In genomic region chr9:137176302-137177182, GRCh38 we compare ENCODE assay signal across 8 cellular contexts. TPM values are rescaled to one million over a fixed set of nuclear protein-coding genes. Genes with fewer than 3 reads are reported as not detected.
DNase-seq lines count a peak whose midpoint lies in the region; ATAC-seq, FAIRE-seq and TF ChIP-seq lines count a peak whose summit lies in the region.

No MANE protein-coding gene starts in this region.

- BruUV-seq in K562 (replicated peaks; lab: Mats Ljungman, UMichigan): no TSS peak

- H3K9me3 ChIP-seq in K562 (replicated peaks; ENCODE audit: control insufficient read depth, insufficient read depth, low read depth, low read length): no peaks in the 10 kb centered on the region
- no peaks in the 10 kb centered on the region for H3K9me3 ChIP-seq in lower lobe of right lung

- H3K27ac ChIP-seq in K562 (ENCODE audit: extremely low read depth, low read depth, low read length) (no peak overlapping the region), lower lobe of right lung (no peak overlapping the region)

- 37% methylated on average over 17 of the region's 17 CpGs for WGBS in K562 (ENCODE audit: insufficient coverage, low coverage, missing lambda C conversion rate)

- peak; percentile 73 to 82 (median 82) for TF ChIP-seq CTCF in K562 (IDR thresholded peaks at IDR 0.05 in 2 of 3, conservative IDR thresholded peaks at IDR 0.05 in 1 of 3; ENCODE audit: insufficient read depth in 2 of 3, low read depth in 1 of 3, low read length in 3 of 3)
- peak; percentile 40 for TF ChIP-seq CTCF in lower lobe of right lung (IDR thresholded peaks at IDR 0.05)

- H3K36me3 ChIP-seq in K562 (ENCODE audit: control insufficient read depth, insufficient read depth, low read length) (peaks cover 32% of the 10 kb centered on the region; the same call in 1 of the 3 replicates), lower lobe of right lung (peaks cover 44% of the 10 kb centered on the region)

- intact Hi-C loops in K562 (cut with micrococcal nuclease) (no loop called here), lower lobe of right lung (cut with DNase I) (no loop called here)

- TF ChIP-seq POLR2A in K562 (conservative IDR thresholded peaks at IDR 0.05): no peak

- no peaks in the 10 kb centered on the region for H3K79me2 ChIP-seq in K562 (ENCODE audit: control insufficient read depth, insufficient read depth, low read length)

- no peaks in the 10 kb centered on the region for H3K9me1 ChIP-seq in K562 (ENCODE audit: control insufficient read depth, insufficient read depth, low read length)

- TF ChIP-seq RAD21 in K562 (CRISPR knock-in tag; conservative IDR thresholded peaks at IDR 0.05 in 1 of 2, IDR thresholded peaks at IDR 0.05 in 1 of 2): peak; percentile 12 to 56; a peak in 2 of 4 replicates

- no peak overlapping the region for H2AFZ ChIP-seq in K562 (ENCODE audit: low read depth, low read length)

- peak; percentile 88 for FAIRE-seq in K562 (lab: Jason Lieb, UNC)

- H3K4me2 ChIP-seq in K562 (ENCODE audit: insufficient read depth, low read length): no peak overlapping the region

- ATAC-seq in K562: peak; percentile 88
- ATAC-seq in lower lobe of right lung: no peak
- ATAC-seq in GM21447 (IDR thresholded peaks at IDR 0.05; ENCODE audit: unreplicated experiment): no peak
- ATAC-seq in GM18502 (IDR thresholded peaks at IDR 0.05; ENCODE audit: poor library complexity, unreplicated experiment): no peak
- no peak for ATAC-seq in GM21526 (IDR thresholded peaks at IDR 0.05; ENCODE audit: low FRiP score, unreplicated experiment)

- H3K27me3 ChIP-seq in K562 (ENCODE audit: control insufficient read depth in 2 of 2, insufficient read depth in 2 of 2, low read length in 2 of 2) (no peaks in the 10 kb centered on the region), lower lobe of right lung (ENCODE audit: low read depth) (peaks cover 9% of the 10 kb centered on the region)

- DNase-seq in stimulated activated CD4-positive, alpha-beta T cell treated with anti-CD3 and anti-CD28 coated beads, Interleukin-4, amount 100 ng/mL, for 24 hours: peak; percentile 22
- no peak for DNase-seq in stimulated activated CD4-positive, alpha-beta T cell treated with anti-CD3 and anti-CD28 coated beads, Interleukin-2, amount 100 ng/mL, for 48 hours
- DNase-seq in NCI-H1105 (lab: John Stamatoyannopoulos, UW): peak; percentile 43
- peak; percentile 49 to 73 (median 62) for DNase-seq in K562 (ENCODE audit: extremely low read depth in 1 of 4, low spot score in 3 of 4)
- no peak for DNase-seq in lower lobe of right lung

- 0 out of 2 replicates have a peak, but pooled peaks cover 5% of the 10 kb centered on the region for H4K20me1 ChIP-seq in K562 (replicated peaks; ENCODE audit: control insufficient read depth, insufficient read depth, low read length)

- in situ Hi-C loops in K562 (cut with MboI): no loop called here

- TF ChIP-seq EP300 in K562 (IDR thresholded peaks at IDR 0.05; ENCODE audit: low read length): no peak

- CTCF ChIA-PET in K562 (lab: Yijun Ruan, JAX; ENCODE audit: low intra/inter-chr PET ratio): no interaction called here

- no peak overlapping the region for H3K9ac ChIP-seq in K562 (ENCODE audit: insufficient read depth in 1 of 2, low read depth in 2 of 2, low read length in 2 of 2)

- H3K4me1 ChIP-seq in K562 (replicated peaks in 1 of 2; ENCODE audit: control insufficient read depth in 2 of 2, insufficient read depth in 2 of 2, low read length in 2 of 2): peaks cover 3 to 81% of the 10 kb centered on the region in 2 experiments; a peak in 3 of 5 replicates
- H3K4me1 ChIP-seq in lower lobe of right lung: peaks cover 6% of the 10 kb centered on the region

- POLR2A ChIA-PET in K562 (lab: Yijun Ruan, JAX): interaction anchor here (0.6 to 1.9 kb wide), 13 partner anchors 10 to 132 kb away, joined by 3 to 13 read pairs (median 4); partner anchors contain the start of genes ANAPC2, MAN1B1, SSNA1 and TPRN

- H3K4me3 ChIP-seq in K562 (no peak overlapping the region), lower lobe of right lung (no peak overlapping the region)

RNA-seq across cellular contexts. Expression of gene TMEM210, which starts 4.7 kb away (rescaled TPM):
- not detected in 2 replicates for total RNA-seq in K562 (2011; cell fraction: chromatin; rRNA removed; ENCODE audit: low replicate concordance)
- total RNA-seq in K562 (2011; cell fraction: nucleolus; rRNA removed): not detected in 2 replicates
- not detected in 2 replicates for total RNA-seq in K562 (2011; cell fraction: nucleoplasm; rRNA removed)
- total RNA-seq in K562 (2014; rRNA removed): not detected in 2 replicates
- total RNA-seq in K562 (2014; rRNA removed; fragmentation: Illumina TruSeq; extraction: Trizol): not detected in 2 replicates
- total RNA-seq in K562 (2015; rRNA removed; fragmentation: Illumina TruSeq; extraction: Trizol): not detected in 2 replicates
- not detected in 2 replicates for total RNA-seq in K562 (2021)
- polyA plus RNA-seq in K562 (2011; rRNA removed): not detected in 2 replicates
- polyA plus RNA-seq in K562 (2011; cell fraction: cytosol; rRNA removed): not detected in 2 replicates
- not detected in 2 replicates for polyA plus RNA-seq in K562 (2011; cell fraction: nucleus; rRNA removed)
- polyA plus RNA-seq in K562 (2012): not detected in 2 replicates
- not detected in 2 replicates for polyA plus RNA-seq in K562 (2014; fragmentation: Illumina TruSeq; extraction: Trizol)
- polyA plus RNA-seq in K562 (2014; fragmentation: Nextera tagmentation; extraction: Ambion mirVana): not detected
- not detected in 2 replicates for polyA plus RNA-seq in K562 (2014; rRNA removed)
- not detected in 2 replicates for polyA minus RNA-seq in K562 (2011; rRNA and poly(A)+ RNA removed)
- not detected in 2 replicates for polyA minus RNA-seq in K562 (2011; cell fraction: cytosol; rRNA and poly(A)+ RNA removed)
- polyA minus RNA-seq in K562 (2011; cell fraction: nucleus; rRNA and poly(A)+ RNA removed): not detected in 2 replicates
- not detected for total RNA-seq in lower lobe of right lung

RNA-seq across cellular contexts. Expression of gene LRRC26, which starts 6.7 kb away (rescaled TPM):
- not detected in 2 replicates for total RNA-seq in K562 (2011; cell fraction: chromatin; rRNA removed; ENCODE audit: low replicate concordance)
- total RNA-seq in K562 (2011; cell fraction: nucleolus; rRNA removed): not detected in 2 replicates
- not detected in 2 replicates for total RNA-seq in K562 (2011; cell fraction: nucleoplasm; rRNA removed)
- total RNA-seq in K562 (2014; rRNA removed) (not detected in 2 replicates), K562 (2014; rRNA removed; fragmentation: Illumina TruSeq; extraction: Trizol) (not detected in 2 replicates), K562 (2015; rRNA removed; fragmentation: Illumina TruSeq; extraction: Trizol) (not detected in 2 replicates), K562 (2021) (not detected in 2 replicates), lower lobe of right lung (1.0 TPM)
- polyA plus RNA-seq in K562 (2011; rRNA removed) (not detected in 2 replicates), K562 (2014; fragmentation: Illumina TruSeq; extraction: Trizol) (not detected in 2 replicates), K562 (2014; fragmentation: Nextera tagmentation; extraction: Ambion mirVana) (not detected), K562 (2014; rRNA removed) (not detected in 2 replicates)
- 0.06 TPM in 1 of 2 replicates, not detected in the other for polyA plus RNA-seq in K562 (2011; cell fraction: cytosol; rRNA removed)
- polyA plus RNA-seq in K562 (2011; cell fraction: nucleus; rRNA removed): not detected in 2 replicates
- not detected in 2 replicates for polyA plus RNA-seq in K562 (2012)
- not detected in 2 replicates for polyA minus RNA-seq in K562 (2011; rRNA and poly(A)+ RNA removed)
- not detected in 2 replicates for polyA minus RNA-seq in K562 (2011; cell fraction: cytosol; rRNA and poly(A)+ RNA removed)
- polyA minus RNA-seq in K562 (2011; cell fraction: nucleus; rRNA and poly(A)+ RNA removed): not detected in 2 replicates

RNA-seq across cellular contexts. Expression of gene ANAPC2, which starts 11.8 kb away (rescaled TPM):
- total RNA-seq in K562 (2011; cell fraction: chromatin; rRNA removed; ENCODE audit: low replicate concordance): 116 and 279 TPM in 2 replicates
- 160 and 161 TPM in 2 replicates for total RNA-seq in K562 (2011; cell fraction: nucleolus; rRNA removed)
- 110 and 125 TPM in 2 replicates for total RNA-seq in K562 (2011; cell fraction: nucleoplasm; rRNA removed)
- total RNA-seq in K562 (2014; rRNA removed) (19.8 and 23.4 TPM in 2 replicates), K562 (2014; rRNA removed; fragmentation: Illumina TruSeq; extraction: Trizol) (5.8 and 8.0 TPM in 2 replicates), K562 (2015; rRNA removed; fragmentation: Illumina TruSeq; extraction: Trizol) (16.4 and 17.5 TPM in 2 replicates), K562 (2021) (50.7 and 56.5 TPM in 2 replicates), lower lobe of right lung (58.2 TPM)
- polyA plus RNA-seq in K562 (2011; rRNA removed) (17.7 and 22.1 TPM in 2 replicates), K562 (2014; fragmentation: Illumina TruSeq; extraction: Trizol) (10.1 and 19.3 TPM in 2 replicates), K562 (2014; fragmentation: Nextera tagmentation; extraction: Ambion mirVana) (under 1 TPM in 1 of 2 experiments, not detected in 1; 0.11 TPM), K562 (2014; rRNA removed) (41.6 and 46.1 TPM in 2 replicates)
- polyA plus RNA-seq in K562 (2011; cell fraction: cytosol; rRNA removed): 11.1 and 24.4 TPM in 2 replicates
- polyA plus RNA-seq in K562 (2011; cell fraction: nucleus; rRNA removed): 195 and 268 TPM in 2 replicates
- polyA plus RNA-seq in K562 (2012): 30.8 and 42.2 TPM in 2 replicates
- 10.4 and 13.3 TPM in 2 replicates for polyA minus RNA-seq in K562 (2011; rRNA and poly(A)+ RNA removed)
- 30.0 and 32.4 TPM in 2 replicates for polyA minus RNA-seq in K562 (2011; cell fraction: cytosol; rRNA and poly(A)+ RNA removed)
- polyA minus RNA-seq in K562 (2011; cell fraction: nucleus; rRNA and poly(A)+ RNA removed): 61.7 and 67.4 TPM in 2 replicates

RNA-seq across cellular contexts. Expression of gene SSNA1, which starts 11.9 kb away (rescaled TPM):
- 2.1 and 9.0 TPM in 2 replicates for total RNA-seq in K562 (2011; cell fraction: chromatin; rRNA removed; ENCODE audit: low replicate concordance)
- total RNA-seq in K562 (2011; cell fraction: nucleolus; rRNA removed): 24.7 and 27.9 TPM in 2 replicates
- total RNA-seq in K562 (2011; cell fraction: nucleoplasm; rRNA removed): 12.1 and 13.6 TPM in 2 replicates
- total RNA-seq in K562 (2014; rRNA removed): 130 and 153 TPM in 2 replicates
- 8.7 and 16.8 TPM in 2 replicates for total RNA-seq in K562 (2014; rRNA removed; fragmentation: Illumina TruSeq; extraction: Trizol)
- total RNA-seq in K562 (2015; rRNA removed; fragmentation: Illumina TruSeq; extraction: Trizol): 74.7 and 76.7 TPM in 2 replicates
- total RNA-seq in K562 (2021): 96.4 and 106 TPM in 2 replicates
- 40.5 and 43.4 TPM in 2 replicates for polyA plus RNA-seq in K562 (2011; rRNA removed)
- 64.1 and 151 TPM in 2 replicates for polyA plus RNA-seq in K562 (2011; cell fraction: cytosol; rRNA removed)
- polyA plus RNA-seq in K562 (2011; cell fraction: nucleus; rRNA removed): 31.5 and 49.3 TPM in 2 replicates
- polyA plus RNA-seq in K562 (2012): 94.8 and 97.7 TPM in 2 replicates
- polyA plus RNA-seq in K562 (2014; fragmentation: Illumina TruSeq; extraction: Trizol): 57.1 and 101 TPM in 2 replicates
- polyA plus RNA-seq in K562 (2014; fragmentation: Nextera tagmentation; extraction: Ambion mirVana): 10 to 100 TPM in 1 of 2 experiments, 1 to 10 TPM in 1; 1.9 to 11.8 TPM
- polyA plus RNA-seq in K562 (2014; rRNA removed): 114 and 137 TPM in 2 replicates
- polyA minus RNA-seq in K562 (2011; rRNA and poly(A)+ RNA removed): 5.8 and 11.0 TPM in 2 replicates
- polyA minus RNA-seq in K562 (2011; cell fraction: cytosol; rRNA and poly(A)+ RNA removed): 18.9 and 27.1 TPM in 2 replicates
- polyA minus RNA-seq in K562 (2011; cell fraction: nucleus; rRNA and poly(A)+ RNA removed): 7.0 and 10.3 TPM in 2 replicates
- total RNA-seq in lower lobe of right lung: 57.6 TPM

RNA-seq across cellular contexts. Expression of gene TPRN, which starts 24.0 kb away (rescaled TPM):
- total RNA-seq in K562 (2011; cell fraction: chromatin; rRNA removed; ENCODE audit: low replicate concordance): 9.5 and 37.4 TPM in 2 replicates
- total RNA-seq in K562 (2011; cell fraction: nucleolus; rRNA removed): 29.0 and 30.9 TPM in 2 replicates
- 12.3 and 12.6 TPM in 2 replicates for total RNA-seq in K562 (2011; cell fraction: nucleoplasm; rRNA removed)
- total RNA-seq in K562 (2014; rRNA removed) (20.0 and 23.5 TPM in 2 replicates), K562 (2014; rRNA removed; fragmentation: Illumina TruSeq; extraction: Trizol) (1.7 and 2.5 TPM in 2 replicates), K562 (2015; rRNA removed; fragmentation: Illumina TruSeq; extraction: Trizol) (24.2 and 28.2 TPM in 2 replicates), K562 (2021) (30.3 and 31.9 TPM in 2 replicates), lower lobe of right lung (17.8 TPM)
- polyA plus RNA-seq in K562 (2011; rRNA removed) (3.2 and 4.2 TPM in 2 replicates), K562 (2014; fragmentation: Illumina TruSeq; extraction: Trizol) (4.4 and 12.5 TPM in 2 replicates), K562 (2014; fragmentation: Nextera tagmentation; extraction: Ambion mirVana) (under 1 TPM; 0.31 to 0.34 TPM), K562 (2014; rRNA removed) (11.8 and 14.4 TPM in 2 replicates)
- polyA plus RNA-seq in K562 (2011; cell fraction: cytosol; rRNA removed): 5.2 and 13.0 TPM in 2 replicates
- polyA plus RNA-seq in K562 (2011; cell fraction: nucleus; rRNA removed): 25.2 and 33.9 TPM in 2 replicates
- 16.5 and 21.3 TPM in 2 replicates for polyA plus RNA-seq in K562 (2012)
- 2.3 and 2.9 TPM in 2 replicates for polyA minus RNA-seq in K562 (2011; rRNA and poly(A)+ RNA removed)
- 11.2 and 13.6 TPM in 2 replicates for polyA minus RNA-seq in K562 (2011; cell fraction: cytosol; rRNA and poly(A)+ RNA removed)
- 10.9 and 14.7 TPM in 2 replicates for polyA minus RNA-seq in K562 (2011; cell fraction: nucleus; rRNA and poly(A)+ RNA removed)

Comparison
In these comparisons a context has a peak if more than half of its experiments do, and no peak if none do; other contexts are left out.
1. DNase-seq: peak in stimulated activated CD4-positive, alpha-beta T cell treated with anti-CD3 and anti-CD28 coated beads, Interleukin-4, amount 100 ng/mL, for 24 hours (single experiment), NCI-H1105 (single experiment) and K562 (4 of 4); none in stimulated activated CD4-positive, alpha-beta T cell treated with anti-CD3 and anti-CD28 coated beads, Interleukin-2, amount 100 ng/mL, for 48 hours (0 of 2) and lower lobe of right lung (single experiment).